ENCODE assay signal across 8 cellular contexts in the genomic region with DNA sequence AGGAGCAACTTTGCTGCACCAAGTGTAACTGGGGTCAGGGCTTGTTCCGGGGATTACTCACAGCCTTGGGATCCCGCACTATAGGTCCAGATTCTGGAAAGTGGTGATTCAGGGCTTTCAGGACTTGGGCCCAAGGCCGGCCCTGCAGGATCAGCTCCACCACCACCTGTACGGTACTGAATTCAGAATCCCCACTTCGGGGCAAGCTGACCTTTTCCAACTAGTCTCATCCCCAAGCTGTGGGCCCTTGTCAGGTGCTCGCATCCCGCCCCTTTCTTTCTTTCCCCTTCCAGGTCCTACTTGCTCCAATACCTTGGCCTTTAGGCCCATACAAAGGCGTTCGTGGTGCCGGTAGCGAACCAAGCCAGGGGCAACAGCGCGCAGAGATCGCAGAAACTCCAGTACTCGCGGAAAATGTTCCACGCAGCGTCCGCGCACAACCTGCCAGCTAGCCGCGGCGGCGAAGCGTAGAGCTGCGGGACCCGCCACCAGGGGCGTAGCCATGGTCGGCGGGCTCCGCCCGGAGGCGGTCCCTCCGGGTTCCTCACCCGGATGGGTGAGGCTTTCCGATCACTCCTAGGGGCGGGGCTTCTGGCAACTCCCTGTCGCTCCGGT. TPM values are rescaled to one million over a fixed set of nuclear protein-coding genes. Genes with fewer than 3 reads are reported as not detected.
A peak's percentile ranks its signal among the peaks of the same experiment; 100 is the strongest.
DNase-seq lines count a peak whose midpoint lies in the region; ATAC-seq and TF ChIP-seq lines count a peak whose summit lies in the region.

No MANE protein-coding gene starts in this region.

- no peak for TF ChIP-seq POLR2A in thyroid gland (IDR thresholded peaks at IDR 0.05)

- TF ChIP-seq RAD21 in Ishikawa (IDR thresholded peaks at IDR 0.05; ENCODE audit: low read depth) = no peak

- peak in 4 of 6 experiments; percentile 38 to 60 (median 54) for TF ChIP-seq CTCF in thyroid gland (IDR thresholded peaks at IDR 0.05)

- peak overlapping the region; percentile 92 to 98 (median 96) for H3K27ac ChIP-seq in thyroid gland

- no peaks in the 10 kb centered on the region for H3K27me3 Mint-ChIP-seq in activated naive CD4-positive, alpha-beta T cell treated with anti-CD3 and anti-CD28 coated beads for 36 hours (ENCODE audit: low read depth)

- H3K27me3 ChIP-seq in thyroid gland = no peaks in the 10 kb centered on the region

- H3K9me3 ChIP-seq in thyroid gland = no peaks in the 10 kb centered on the region

- peak; percentile 77 for ATAC-seq in GM21737 (IDR thresholded peaks at IDR 0.05; ENCODE audit: unreplicated experiment)

- peaks cover 37 to 42% of the 10 kb centered on the region in 2 donors for H3K36me3 ChIP-seq in thyroid gland

- H3K4me1 ChIP-seq in thyroid gland = peaks cover 18 to 32% of the 10 kb centered on the region in 2 donors

- peak overlapping the region; percentile 97 for H3K4me3 Mint-ChIP-seq in activated naive CD4-positive, alpha-beta T cell treated with anti-CD3 and anti-CD28 coated beads for 36 hours

- intact Hi-C loops in activated naive CD4-positive, alpha-beta T cell treated with anti-CD3 and anti-CD28 coated beads for 36 hours (cut with micrococcal nuclease) = loop anchor here (1.0 to 2.0 kb wide), 14 partner anchors 10 to 228 kb away; a partner anchor contains a TSS
- intact Hi-C loops in thyroid gland (cut with DNase I) = loop anchor here (2.0 kb wide), 1 partner anchor 59 kb away; no protein-coding TSS in a partner anchor

- H3K4me3 ChIP-seq in thyroid gland (replicated peaks in 1 of 3) = peak overlapping the region; percentile 19 to 77 (median 65)

- peaks cover 34% of the 10 kb centered on the region for H3K36me3 Mint-ChIP-seq in activated naive CD4-positive, alpha-beta T cell treated with anti-CD3 and anti-CD28 coated beads for 36 hours (ENCODE audit: low read depth)

- TF ChIP-seq EP300 in Ishikawa (IDR thresholded peaks at IDR 0.05; ENCODE audit: borderline replicate concordance) = no peak

- no peaks in the 10 kb centered on the region for H3K9me3 Mint-ChIP-seq in activated naive CD4-positive, alpha-beta T cell treated with anti-CD3 and anti-CD28 coated beads for 36 hours

- DNase-seq in EL = peak; percentile 95
- peak; percentile 96 for DNase-seq in SHP77 (lab: John Stamatoyannopoulos, UW)
- DNase-seq in activated naive CD4-positive, alpha-beta T cell treated with anti-CD3 and anti-CD28 coated beads for 36 hours = peak; percentile 94
- DNase-seq in germinal center (ENCODE audit: low spot score) = peak; percentile 98
- DNase-seq in occipital lobe (lab: John Stamatoyannopoulos, UW) = peak; percentile 95
- peak; percentile 95 for DNase-seq in thyroid gland

- WGBS in thyroid gland, 2 donors = 1 to 2% methylated on average over 25 to 26 of the region's 39 CpGs

- H3K27ac Mint-ChIP-seq in activated naive CD4-positive, alpha-beta T cell treated with anti-CD3 and anti-CD28 coated beads for 36 hours = peak overlapping the region; percentile 100

- CTCF ChIA-PET in activated naive CD4-positive, alpha-beta T cell treated with anti-CD3 and anti-CD28 coated beads for 36 hours (lab: Charles Lee) = interaction anchor here (0.7 to 9.5 kb wide), 34 partner anchors 8 to 195 kb away, joined by 3 to 310 read pairs (median 7); a partner anchor contains a TSS

- peaks cover 49% of the 10 kb centered on the region for H3K4me1 Mint-ChIP-seq in activated naive CD4-positive, alpha-beta T cell treated with anti-CD3 and anti-CD28 coated beads for 36 hours (ENCODE audit: low read depth)

TF ChIP-seq in Ishikawa, 13 proteins besides CTCF, POLR2A, EP300 and RAD21:
- TF ChIP-seq, protein P1, sequence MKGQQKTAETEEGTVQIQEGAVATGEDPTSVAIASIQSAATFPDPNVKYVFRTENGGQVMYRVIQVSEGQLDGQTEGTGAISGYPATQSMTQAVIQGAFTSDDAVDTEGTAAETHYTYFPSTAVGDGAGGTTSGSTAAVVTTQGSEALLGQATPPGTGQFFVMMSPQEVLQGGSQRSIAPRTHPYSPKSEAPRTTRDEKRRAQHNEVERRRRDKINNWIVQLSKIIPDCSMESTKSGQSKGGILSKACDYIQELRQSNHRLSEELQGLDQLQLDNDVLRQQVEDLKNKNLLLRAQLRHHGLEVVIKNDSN (IDR thresholded peaks at IDR 0.05) = no peak
- TF ChIP-seq, protein P2, sequence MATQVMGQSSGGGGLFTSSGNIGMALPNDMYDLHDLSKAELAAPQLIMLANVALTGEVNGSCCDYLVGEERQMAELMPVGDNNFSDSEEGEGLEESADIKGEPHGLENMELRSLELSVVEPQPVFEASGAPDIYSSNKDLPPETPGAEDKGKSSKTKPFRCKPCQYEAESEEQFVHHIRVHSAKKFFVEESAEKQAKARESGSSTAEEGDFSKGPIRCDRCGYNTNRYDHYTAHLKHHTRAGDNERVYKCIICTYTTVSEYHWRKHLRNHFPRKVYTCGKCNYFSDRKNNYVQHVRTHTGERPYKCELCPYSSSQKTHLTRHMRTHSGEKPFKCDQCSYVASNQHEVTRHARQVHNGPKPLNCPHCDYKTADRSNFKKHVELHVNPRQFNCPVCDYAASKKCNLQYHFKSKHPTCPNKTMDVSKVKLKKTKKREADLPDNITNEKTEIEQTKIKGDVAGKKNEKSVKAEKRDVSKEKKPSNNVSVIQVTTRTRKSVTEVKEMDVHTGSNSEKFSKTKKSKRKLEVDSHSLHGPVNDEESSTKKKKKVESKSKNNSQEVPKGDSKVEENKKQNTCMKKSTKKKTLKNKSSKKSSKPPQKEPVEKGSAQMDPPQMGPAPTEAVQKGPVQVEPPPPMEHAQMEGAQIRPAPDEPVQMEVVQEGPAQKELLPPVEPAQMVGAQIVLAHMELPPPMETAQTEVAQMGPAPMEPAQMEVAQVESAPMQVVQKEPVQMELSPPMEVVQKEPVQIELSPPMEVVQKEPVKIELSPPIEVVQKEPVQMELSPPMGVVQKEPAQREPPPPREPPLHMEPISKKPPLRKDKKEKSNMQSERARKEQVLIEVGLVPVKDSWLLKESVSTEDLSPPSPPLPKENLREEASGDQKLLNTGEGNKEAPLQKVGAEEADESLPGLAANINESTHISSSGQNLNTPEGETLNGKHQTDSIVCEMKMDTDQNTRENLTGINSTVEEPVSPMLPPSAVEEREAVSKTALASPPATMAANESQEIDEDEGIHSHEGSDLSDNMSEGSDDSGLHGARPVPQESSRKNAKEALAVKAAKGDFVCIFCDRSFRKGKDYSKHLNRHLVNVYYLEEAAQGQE (IDR thresholded peaks at IDR 0.05; ENCODE audit: low read depth) = no peak
- TF ChIP-seq YY1 (IDR thresholded peaks at IDR 0.05; ENCODE audit: low read depth) (0 out of 2 replicates have a peak, but pooled peaks have one; percentile 27), TAF1 (IDR thresholded peaks at IDR 0.05; ENCODE audit: low read depth) (no peak), EGR1 (IDR thresholded peaks at IDR 0.05) (0 out of 2 replicates have a peak, but pooled peaks have one; percentile 21), CREB1 (IDR thresholded peaks at IDR 0.05; ENCODE audit: low read depth) (no peak), FOXM1 (IDR thresholded peaks at IDR 0.05; ENCODE audit: borderline replicate concordance, low read depth) (no peak; the same call in 1 of the 2 replicates), NFIC (IDR thresholded peaks at IDR 0.05) (no peak), CEBPB (IDR thresholded peaks at IDR 0.05) (no peak), TCF12 (IDR thresholded peaks at IDR 0.05; ENCODE audit: low read depth) (no peak; the same call in 1 of the 2 replicates), ZBTB7A (IDR thresholded peaks at IDR 0.05; ENCODE audit: low read depth) (no peak), TEAD4 (IDR thresholded peaks at IDR 0.05) (no peak)
- TF ChIP-seq, protein P3, sequence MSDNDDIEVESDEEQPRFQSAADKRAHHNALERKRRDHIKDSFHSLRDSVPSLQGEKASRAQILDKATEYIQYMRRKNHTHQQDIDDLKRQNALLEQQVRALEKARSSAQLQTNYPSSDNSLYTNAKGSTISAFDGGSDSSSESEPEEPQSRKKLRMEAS (IDR thresholded peaks at IDR 0.05) = no peak
TF ChIP-seq in Ishikawa: peak in this region for 2.

RNA-seq across cellular contexts. Expression of a gene that starts 0.5 kb away (rescaled TPM):
- total RNA-seq in activated naive CD4-positive, alpha-beta T cell treated with anti-CD3 and anti-CD28 coated beads for 36 hours = 100 to 1,000 TPM; 117 to 128 TPM
- total RNA-seq in occipital lobe (45.1 TPM), thyroid gland (100 to 1,000 TPM in 1 of 4 donors, 10 to 100 TPM in 3; 67.3 to 101 (median 71.6) TPM)

RNA-seq across cellular contexts. Expression of a gene that starts 9.2 kb away (rescaled TPM):
- total RNA-seq in activated naive CD4-positive, alpha-beta T cell treated with anti-CD3 and anti-CD28 coated beads for 36 hours = 10 to 100 TPM; 60.5 to 63.7 TPM
- total RNA-seq in occipital lobe = 38.8 TPM
- total RNA-seq in thyroid gland = 100 to 1,000 TPM in 2 of 4 donors, 10 to 100 TPM in 2; 68.8 to 237 (median 110) TPM

RNA-seq across cellular contexts. Expression of a gene that starts 9.8 kb away (rescaled TPM):
- total RNA-seq in activated naive CD4-positive, alpha-beta T cell treated with anti-CD3 and anti-CD28 coated beads for 36 hours = 100 to 1,000 TPM; 172 to 196 TPM
- total RNA-seq in occipital lobe (51.3 TPM), thyroid gland (100 to 1,000 TPM; 149 to 317 (median 172) TPM)

RNA-seq across cellular contexts. Expression of a gene that starts 21.0 kb away (rescaled TPM):
- 10 to 100 TPM; 13.5 to 13.8 TPM for total RNA-seq in activated naive CD4-positive, alpha-beta T cell treated with anti-CD3 and anti-CD28 coated beads for 36 hours
- 0.94 TPM for total RNA-seq in occipital lobe
- 1 to 10 TPM; 1.9 to 2.8 (median 2.0) TPM for total RNA-seq in thyroid gland

RNA-seq across cellular contexts. Expression of a gene that starts 26.1 kb away (rescaled TPM):
- 10 to 100 TPM; 10.2 to 13.6 TPM for total RNA-seq in activated naive CD4-positive, alpha-beta T cell treated with anti-CD3 and anti-CD28 coated beads for 36 hours
- total RNA-seq in occipital lobe (15.6 TPM), thyroid gland (10 to 100 TPM; 13.1 to 55.9 (median 25.4) TPM)

Comparison
In these comparisons a context has a peak if more than half of its experiments do, and no peak if none do; other contexts are left out.
1. Peak in every context shown above with its lines: DNase-seq, ATAC-seq, H3K4me3 ChIP-seq and H3K27ac ChIP-seq.